Comparison of ENCODE assay signal across 8 cellular contexts in the genomic region with DNA sequence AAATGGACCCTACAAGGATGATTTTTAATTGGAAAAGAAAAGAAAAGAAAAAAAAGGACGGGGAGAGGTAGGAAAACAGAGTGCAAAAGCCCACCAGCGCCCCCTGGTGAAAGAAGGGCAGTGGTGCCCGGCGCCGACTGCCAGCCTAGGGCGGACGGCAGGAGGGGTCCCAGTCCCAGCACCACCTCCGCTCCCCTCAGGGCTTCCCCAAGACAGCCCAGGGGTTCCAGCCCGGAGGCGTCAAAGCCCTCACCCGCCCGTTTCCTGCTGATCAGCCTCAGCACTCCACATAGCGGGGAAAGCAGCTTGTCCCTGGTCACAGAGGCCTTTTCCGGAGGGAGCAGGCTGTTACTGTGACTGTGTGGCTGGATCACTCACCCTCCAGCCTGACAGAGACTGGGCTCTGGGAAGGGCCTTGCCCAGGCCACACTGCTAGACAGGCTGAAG.
DNase-seq lines count a peak whose midpoint lies in the region; ATAC-seq and TF ChIP-seq lines count a peak whose summit lies in the region.

No MANE protein-coding gene starts in this region.

- H3K4me1 Mint-ChIP-seq in nephron, result peaks cover 7% of the 10 kb centered on the region

- peak; percentile 78 for TF ChIP-seq CTCF in BE2C (IDR thresholded peaks at IDR 0.05; ENCODE audit: low read depth, low read length)
- peak; percentile 89 for TF ChIP-seq CTCF in WI38 (IDR thresholded peaks at IDR 0.05; ENCODE audit: low read depth, low read length)
- peak; percentile 98 to 99 (median 98) for TF ChIP-seq CTCF in nephron (IDR thresholded peaks at IDR 0.05; ENCODE audit: unreplicated experiment in 3 of 3)

- H3K4me1 ChIP-seq in BE2C (no peaks in the 10 kb centered on the region), aorta (ENCODE audit: control insufficient read depth in 1 of 2, insufficient read depth in 2 of 2, low read length in 2 of 2) (no peaks in the 10 kb centered on the region)

- H3K27me3 Mint-ChIP-seq in nephron (ENCODE audit: low read depth), result peaks cover 48% of the 10 kb centered on the region

- H3K27me3 ChIP-seq in BE2C (no peaks in the 10 kb centered on the region), aorta (ENCODE audit: control insufficient read depth in 1 of 2, insufficient read depth in 2 of 2, low read length in 1 of 2) (peaks cover 0 to 3% of the 10 kb centered on the region in 2 donors)

- H3K27ac Mint-ChIP-seq in nephron, result no peak overlapping the region

- no peaks in the 10 kb centered on the region for H3K36me3 Mint-ChIP-seq in nephron (ENCODE audit: low read depth)

- H3K9me3 ChIP-seq in BE2C, result no peaks in the 10 kb centered on the region
- no peaks in the 10 kb centered on the region for H3K9me3 ChIP-seq in aorta (ENCODE audit: control insufficient read depth, low read length)

- 15 to 19% methylated on average over 13 to 14 of the region's 14 CpGs for WGBS in aorta, 2 donors

- H3K27ac ChIP-seq in aorta (ENCODE audit: low read depth in 1 of 2, low read length in 2 of 2), result no peak overlapping the region

- no peak overlapping the region for H3K4me3 ChIP-seq in BE2C (ENCODE audit: low read depth, low read length)
- no peak overlapping the region for H3K4me3 ChIP-seq in WI38 (ENCODE audit: low read depth, low read length)
- no peak overlapping the region for H3K4me3 ChIP-seq in aorta (ENCODE audit: low read length in 2 of 2)

- H3K4me3 Mint-ChIP-seq in nephron, result no peak overlapping the region

- H3K36me3 ChIP-seq in BE2C (no peaks in the 10 kb centered on the region), aorta (ENCODE audit: control insufficient read depth in 1 of 2, insufficient read depth in 2 of 2, low read length in 1 of 2) (no peaks in the 10 kb centered on the region)

- no peak for TF ChIP-seq POLR2A in erythroblast (IDR thresholded peaks at IDR 0.05; ENCODE audit: low read length)

- peak; percentile 70 for DNase-seq in BE2C
- DNase-seq in NCI-H146 treated with DMSO at 0.1 percent for 48 hours (lab: John Stamatoyannopoulos, UW; ENCODE audit: unreplicated experiment), result peak; percentile 26
- peak; percentile 26 to 61 for DNase-seq in erythroblast (lab: John Stamatoyannopoulos, UW)
- DNase-seq in aorta, result peak; percentile 76 to 93

- H3K9me3 Mint-ChIP-seq in nephron, result no peaks in the 10 kb centered on the region

- peak; percentile 67 for ATAC-seq in GM19023 (IDR thresholded peaks at IDR 0.05; ENCODE audit: unreplicated experiment)
- ATAC-seq in aorta (ENCODE audit: low FRiP score), result peak; percentile 74
- ATAC-seq in HG02870 (IDR thresholded peaks at IDR 0.05; ENCODE audit: unreplicated experiment), result no peak

- intact Hi-C loops in aorta (cut with DNase I), result loop anchor here (2.0 to 10.0 kb wide), 4 partner anchors 216 to 726 kb away; partner anchors contain the start of genes GLI2 (in 1 of the 2) and INHBB (in 1 of the 2)

Comparison
In these comparisons a context has a peak if more than half of its experiments do, and no peak if none do; other contexts are left out.
1. DNase-seq: peak in every context shown above with its lines; median percentile 84 in aorta; 70 in BE2C; 44 in erythroblast; 26 in NCI-H146 treated with DMSO at 0.1 percent for 48 hours.